21 cellular contexts compared by ENCODE assay signal in genomic region chr12:95168746-95169145, GRCh38. TPM values are rescaled to one million over a fixed set of nuclear protein-coding genes. Genes with fewer than 3 reads are reported as not detected.
A peak's percentile ranks its signal among the peaks of the same experiment; 100 is the strongest.
DNase-seq lines count a peak whose midpoint lies in the region; ATAC-seq, FAIRE-seq and TF ChIP-seq lines count a peak whose summit lies in the region.
"Had no signal": no experiment of that assay in that cellular context is flagged by ENCODE, and none has a peak within 500 bp of the region (broad histone marks: within the 10 kb centered on the region; RNA-seq: fewer than 3 reads in every experiment).

No MANE protein-coding gene starts in this region.

- H3K4me3 Mint-ChIP-seq in MCF 10A (ENCODE audit: unreplicated experiment) (no peak overlapping the region), endothelial cell (ENCODE audit: unreplicated experiment) (no peak overlapping the region), mesothelial cell of epicardium (no peak overlapping the region)
- H3K4me3 Mint-ChIP-seq: T-helper 2 cell treated with Interferon-gamma antibody and Interleukin-4, amounts not matched to agents 5 μg/mL and 100 μg/mL, for 36 hours had no signal

- H3K36me3 ChIP-seq in breast epithelium: no peaks in the 10 kb centered on the region
- H3K36me3 ChIP-seq in upper lobe of right lung: peaks cover 6% of the 10 kb centered on the region
- H3K36me3 ChIP-seq: ovary had no signal

- H3K36me3 Mint-ChIP-seq in MCF 10A (ENCODE audit: insufficient read depth, unreplicated experiment) (peaks cover 52% of the 10 kb centered on the region), endothelial cell (ENCODE audit: low read depth, unreplicated experiment) (peaks cover 8% of the 10 kb centered on the region), mesothelial cell of epicardium (peaks cover 10% of the 10 kb centered on the region)
- H3K36me3 Mint-ChIP-seq: activated naive CD4-positive, alpha-beta T cell treated with anti-CD3 and anti-CD28 coated beads, Interleukin-2, amount 50 U/mL, for 72 hours had no signal

- no peak for DNase-seq in MCF 10A (ENCODE audit: unreplicated experiment)
- no peak for DNase-seq in breast epithelium (ENCODE audit: low spot score in 2 of 2)
- no peak for DNase-seq in endothelial cell (ENCODE audit: low spot score)
- no peak for DNase-seq in mesothelial cell of epicardium (ENCODE audit: low spot score in 2 of 2, unreplicated experiment in 2 of 2)
- no peak for DNase-seq in upper lobe of right lung
- no peak for DNase-seq in H54 (ENCODE audit: insufficient read length, low spot score)
- DNase-seq in dedifferentiated amniotic fluid mesenchymal stem cell (ENCODE audit: extremely low spot score): no peak
- DNase-seq: activated CD4-positive, alpha-beta T cell treated with anti-CD3 and anti-CD28 coated beads, Interleukin-2, amount 50 U/mL, for 1 hour; NCI-H1105; NCI-H2081; NCI-H510A; NK-92 treated with Interleukin-12 subunit alpha and Interleukin-12 subunit beta, amount 100 ng/mL, for 24 hours; ovary; stimulated activated CD8-positive, alpha-beta memory T cell treated with anti-CD3 and anti-CD28 coated beads, Interleukin-4, amount 100 ng/mL, for 48 hours; WERI-Rb-1 had no signal

- TF ChIP-seq POLR2A in breast epithelium (IDR thresholded peaks at IDR 0.05) (no peak), H54 (IDR thresholded peaks at IDR 0.05; ENCODE audit: low read depth, low read length) (no peak)

- H3K4me3 ChIP-seq in breast epithelium (no peak overlapping the region), upper lobe of right lung (no peak overlapping the region)
- H3K4me3 ChIP-seq: ovary, SK-N-MC had no signal

- TF ChIP-seq CTCF in MCF 10A (IDR thresholded peaks at IDR 0.05; ENCODE audit: unreplicated experiment) (no peak), breast epithelium (IDR thresholded peaks at IDR 0.05) (no peak), endothelial cell (IDR thresholded peaks at IDR 0.05; ENCODE audit: unreplicated experiment) (no peak), mesothelial cell of epicardium (IDR thresholded peaks at IDR 0.05; ENCODE audit: unreplicated experiment) (no peak), upper lobe of right lung (IDR thresholded peaks at IDR 0.05) (no peak)

- H3K9me3 Mint-ChIP-seq in MCF 10A (ENCODE audit: unreplicated experiment) (no peaks in the 10 kb centered on the region), endothelial cell (ENCODE audit: unreplicated experiment) (no peaks in the 10 kb centered on the region), mesothelial cell of epicardium (no peaks in the 10 kb centered on the region)
- H3K9me3 Mint-ChIP-seq: activated naive CD4-positive, alpha-beta T cell treated with anti-CD3 and anti-CD28 coated beads, Interleukin-2, amount 50 U/mL, for 72 hours; T-helper 2 cell treated with Interferon-gamma antibody and Interleukin-4, amounts not matched to agents 5 μg/mL and 100 μg/mL, for 36 hours had no signal

- H3K9me3 ChIP-seq in breast epithelium: no peaks in the 10 kb centered on the region
- H3K9me3 ChIP-seq in upper lobe of right lung: no peaks in the 10 kb centered on the region
- H3K9me3 ChIP-seq: ovary had no signal

- H3K27ac ChIP-seq in breast epithelium (no peak overlapping the region), upper lobe of right lung (peak overlapping the region; percentile 52)
- H3K27ac ChIP-seq: ovary, SK-N-MC, WERI-Rb-1 had no signal

- intact Hi-C loops in MCF 10A (cut with micrococcal nuclease) (loop anchor here (2.0 kb wide), 1 partner anchor 48 kb away; the partner anchor contains the start of genes FGD6 and VEZT), breast epithelium (cut with DNase I; ENCODE audit: low total_unique reads) (no loop called here), upper lobe of right lung (cut with DNase I) (no loop called here)

- no TSS peak for BruUV-seq in MCF 10A (replicated peaks; lab: Mats Ljungman, UMichigan)

- H3K27ac Mint-ChIP-seq in MCF 10A (ENCODE audit: low read depth, unreplicated experiment): peak overlapping the region; percentile 84
- H3K27ac Mint-ChIP-seq in endothelial cell (ENCODE audit: unreplicated experiment): peak overlapping the region; percentile 98
- peak overlapping the region; percentile 67 for H3K27ac Mint-ChIP-seq in mesothelial cell of epicardium
- H3K27ac Mint-ChIP-seq: activated naive CD4-positive, alpha-beta T cell treated with anti-CD3 and anti-CD28 coated beads, Interleukin-2, amount 50 U/mL, for 72 hours; T-helper 2 cell treated with Interferon-gamma antibody and Interleukin-4, amounts not matched to agents 5 μg/mL and 100 μg/mL, for 36 hours had no signal

- H3K27me3 Mint-ChIP-seq in MCF 10A (ENCODE audit: insufficient read depth, unreplicated experiment) (no peaks in the 10 kb centered on the region), endothelial cell (ENCODE audit: unreplicated experiment) (peaks cover 2% of the 10 kb centered on the region), mesothelial cell of epicardium (ENCODE audit: low read depth) (no peaks in the 10 kb centered on the region)

- no peak for FAIRE-seq in H54 (lab: Jason Lieb, UNC)
- FAIRE-seq: GM12891 had no signal

- peaks cover 22% of the 10 kb centered on the region for H3K4me1 Mint-ChIP-seq in MCF 10A (ENCODE audit: insufficient read depth, unreplicated experiment)
- peaks cover 27% of the 10 kb centered on the region for H3K4me1 Mint-ChIP-seq in endothelial cell (ENCODE audit: unreplicated experiment)
- peaks cover 28% of the 10 kb centered on the region for H3K4me1 Mint-ChIP-seq in mesothelial cell of epicardium

- POLR2A ChIA-PET in MCF 10A (lab: Yijun Ruan, JAX): interaction anchor here (0.6 to 1.2 kb wide), 2 partner anchors 21 to 49 kb away, joined by 3 read pairs; partner anchors contain the start of genes FGD6 and VEZT

- ATAC-seq in upper lobe of right lung (no peak), GM21528 (IDR thresholded peaks at IDR 0.05; ENCODE audit: low FRiP score, unreplicated experiment) (no peak)
- ATAC-seq: activated naive CD4-positive, alpha-beta T cell treated with anti-CD3 and anti-CD28 coated beads, Interleukin-2, amount 50 U/mL, for 72 hours; sciatic nerve had no signal

- CTCF ChIA-PET in MCF 10A (lab: Yijun Ruan, JAX): interaction anchor here (0.8 to 1.7 kb wide), 3 partner anchors 40 to 52 kb away, joined by 4 to 5 read pairs (median 5); partner anchors contain the start of genes FGD6 and VEZT

- H3K4me1 ChIP-seq in breast epithelium (peaks cover 0 to 10% of the 10 kb centered on the region in 2 donors), upper lobe of right lung (peaks cover 31% of the 10 kb centered on the region)

- H3K27me3 ChIP-seq in breast epithelium (no peaks in the 10 kb centered on the region), upper lobe of right lung (no peaks in the 10 kb centered on the region)
- H3K27me3 ChIP-seq: ovary had no signal

RNA-seq across cellular contexts. Expression of gene FGD6, which starts 48.5 kb away (rescaled TPM):
- total RNA-seq in MCF 10A (2022) (17.2 and 25.1 TPM in 2 replicates), breast epithelium (10 to 100 TPM in 2 of 3 donors, 1 to 10 TPM in 1; 5.6 to 28.0 (median 13.1) TPM), endothelial cell (ENCODE audit: unreplicated experiment) (35.4 TPM), mesothelial cell of epicardium (17.5 to 18.2 TPM (median 18.0 TPM) in 3 replicates), upper lobe of right lung (28.8 TPM)

RNA-seq across cellular contexts. Expression of gene VEZT, which starts 48.9 kb away (rescaled TPM):
- total RNA-seq in MCF 10A (2022) (88.1 and 107 TPM in 2 replicates), breast epithelium (100 to 1,000 TPM in 1 of 3 donors, 10 to 100 TPM in 2; 72.8 to 126 (median 73.8) TPM), endothelial cell (ENCODE audit: unreplicated experiment) (89.9 TPM), mesothelial cell of epicardium (107 to 110 TPM (median 107 TPM) in 3 replicates), upper lobe of right lung (69.9 TPM)
